13 cellular contexts compared by ENCODE assay signal in genomic region chrX:12434493-12434892, GRCh38.
A peak's percentile ranks its signal among the peaks of the same experiment; 100 is the strongest.
DNase-seq lines count a peak whose midpoint lies in the region; TF ChIP-seq lines count a peak whose summit lies in the region.
"Had no signal": no experiment of that assay in that cellular context is flagged by ENCODE, and none has a peak within 500 bp of the region (broad histone marks: within the 10 kb centered on the region; RNA-seq: fewer than 3 reads in every experiment).

No MANE protein-coding gene starts in this region.

- no peak for TF ChIP-seq CTCF in osteoblast (IDR thresholded peaks at IDR 0.05; ENCODE audit: extremely low read depth, low read depth, low read length)

- H3K4me2 ChIP-seq in osteoblast (ENCODE audit: insufficient read depth, low read length), result no peak overlapping the region
- H3K4me2 ChIP-seq: BLaER1 treated with 17β-estradiol and CSF1 and Interleukin-3, amounts not matched to agents 10 nM and 100 nM had no signal

- H2AFZ ChIP-seq in osteoblast (ENCODE audit: low read length), result no peak overlapping the region

- H4K20me1 ChIP-seq in osteoblast (ENCODE audit: insufficient read depth, low read length), result no peaks in the 10 kb centered on the region
- H4K20me1 ChIP-seq: BLaER1 treated with 17β-estradiol and CSF1 and Interleukin-3, amounts not matched to agents 10 nM and 100 nM had no signal

- H3K27ac ChIP-seq in osteoblast (ENCODE audit: low read depth, low read length), result no peak overlapping the region
- H3K27ac ChIP-seq: BLaER1 treated with 17β-estradiol and CSF1 and Interleukin-3, amounts not matched to agents 10 nM and 100 nM had no signal

- H3K9me3 ChIP-seq in osteoblast (ENCODE audit: low read depth, low read length), result no peaks in the 10 kb centered on the region
- H3K9me3 ChIP-seq: HAP-1 had no signal

- H3K4me3 ChIP-seq in H7 (ENCODE audit: insufficient read depth, low read depth, low read length) (no peak overlapping the region), osteoblast (ENCODE audit: insufficient read depth, low read length) (no peak overlapping the region)
- H3K4me3 ChIP-seq: BLaER1 treated with 17β-estradiol and CSF1 and Interleukin-3, amounts not matched to agents 10 nM and 100 nM; HAP-1 had no signal

- DNase-seq in H7 (peak; percentile 28), NAMALWA (ENCODE audit: low spot score) (peak; percentile 2), iPS-NIHi11 (ENCODE audit: low spot score) (peak; percentile 4), osteoblast (ENCODE audit: insufficient read length, low spot score, missing footprints) (peak; percentile 38), HK-2 (ENCODE audit: unreplicated experiment) (no peak)
- DNase-seq in NK-92 treated with Interleukin-12 subunit alpha and Interleukin-12 subunit beta, amount 100 ng/mL, for 24 hours (lab: John Stamatoyannopoulos, UW), result no peak
- DNase-seq: Calu3; CD8-positive, alpha-beta T cell; DMS79 treated with DMSO at 0.1 percent for 48 hours; GF-D8; GOT3 had no signal

- no peaks in the 10 kb centered on the region for H3K4me1 ChIP-seq in osteoblast (ENCODE audit: insufficient read depth, low read length)
- H3K4me1 ChIP-seq: HAP-1 had no signal

- H3K27me3 ChIP-seq in H7 (ENCODE audit: control insufficient read depth, insufficient read depth, low read length) (no peaks in the 10 kb centered on the region), osteoblast (ENCODE audit: insufficient read depth, low read length) (no peaks in the 10 kb centered on the region)

- H3K79me2 ChIP-seq in osteoblast (ENCODE audit: insufficient read depth, low read length), result no peaks in the 10 kb centered on the region

- H3K36me3 ChIP-seq in H7 (replicated peaks; ENCODE audit: control insufficient read depth, insufficient read depth, low read length), result no peaks in the 10 kb centered on the region
- no peaks in the 10 kb centered on the region for H3K36me3 ChIP-seq in osteoblast (ENCODE audit: insufficient read depth, low read length)
- H3K36me3 ChIP-seq: BLaER1 treated with 17β-estradiol and CSF1 and Interleukin-3, amounts not matched to agents 10 nM and 100 nM; HAP-1 had no signal

Comparison
In these comparisons a context has a peak if more than half of its experiments do, and no peak if none do; other contexts are left out.
1. DNase-seq: peak in H7 (single experiment), NAMALWA (single experiment), iPS-NIHi11 (single experiment) and osteoblast (single experiment); none in HK-2 (single experiment) and NK-92 treated with Interleukin-12 subunit alpha and Interleukin-12 subunit beta, amount 100 ng/mL, for 24 hours (single experiment).